Comparison of ENCODE assay signal across 25 cellular contexts in the genomic region with DNA sequence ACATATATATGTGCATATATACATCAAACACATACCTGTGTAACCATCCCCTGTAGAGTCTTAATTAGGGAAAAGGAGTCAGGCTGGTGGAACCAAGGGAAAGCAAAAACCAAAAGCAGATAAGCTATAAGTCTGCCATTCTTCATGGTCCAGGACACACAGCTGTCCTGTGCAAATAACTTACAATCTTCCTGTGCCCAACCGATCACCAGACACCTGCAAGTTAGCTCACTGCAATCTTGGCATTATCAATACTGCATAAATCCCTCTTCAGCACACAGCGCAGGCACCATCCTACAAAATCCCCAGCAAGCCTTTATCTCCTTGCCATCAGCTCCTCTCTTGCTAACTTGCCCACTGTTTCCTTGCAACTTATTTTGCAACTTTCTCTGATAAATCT.
DNase-seq lines count a peak whose midpoint lies in the region; ATAC-seq, FAIRE-seq and TF ChIP-seq lines count a peak whose summit lies in the region.
"Had no signal": no experiment of that assay in that cellular context is flagged by ENCODE, and none has a peak within 500 bp of the region (broad histone marks: within the 10 kb centered on the region; RNA-seq: fewer than 3 reads in every experiment).

No MANE protein-coding gene starts in this region.

- H3K36me3 Mint-ChIP-seq in T-cell: no peaks in the 10 kb centered on the region
- H3K36me3 Mint-ChIP-seq: CD4-positive, alpha-beta memory T cell had no signal

- peak overlapping the region; percentile 99 for H2BK20ac ChIP-seq in H1 (ENCODE audit: low read length)

- no peak overlapping the region for H3K27ac Mint-ChIP-seq in T-cell
- H3K27ac Mint-ChIP-seq: CD4-positive, alpha-beta memory T cell had no signal

- peak overlapping the region; percentile 88; the same call in 1 of the 2 replicates for H2BK5ac ChIP-seq in H1 (ENCODE audit: low read depth, low read length)

- H2AK5ac ChIP-seq in H1 (ENCODE audit: low read depth, low read length): peak overlapping the region; percentile 94

- peak; percentile 28 for DNase-seq in DMS53 (lab: John Stamatoyannopoulos, UW)
- DNase-seq in H1 (ENCODE audit: low read depth in 1 of 2, low spot score in 2 of 2): no peak
- no peak for DNase-seq in iPS-NIHi11 (ENCODE audit: low spot score)
- DNase-seq in GM03348 (ENCODE audit: low spot score): no peak
- DNase-seq in T-cell: no peak
- DNase-seq in OCI-M2 (lab: John Stamatoyannopoulos, UW; ENCODE audit: unreplicated experiment): no peak
- DNase-seq: C1 segment of cervical spinal cord; CD4-positive, alpha-beta memory T cell; COR-L47; DMS 273 treated with DMSO at 0.1 percent for 48 hours; DND-41; GM23248; HCEC 1CT; Kasumi-1; NCI-H1105; NCI-H2029 treated with DMSO at 0.1 percent for 48 hours; NCI-H446 treated with DMSO at 0.1 percent for 48 hours; SHP77 had no signal

- no peak for TF ChIP-seq POLR2A in H1 (IDR thresholded peaks at IDR 0.05; ENCODE audit: control extremely low read depth in 1 of 2, low read depth in 2 of 2, low read length in 2 of 2)

- peak overlapping the region; percentile 92 for H4K5ac ChIP-seq in H1 (ENCODE audit: insufficient read length, low read depth, low read length)

- H3K79me2 ChIP-seq in H1 (ENCODE audit: control insufficient read depth in 1 of 2, insufficient read depth in 2 of 2, low read length in 2 of 2): no peaks in the 10 kb centered on the region

- TF ChIP-seq RAD21 in H1 (IDR thresholded peaks at IDR 0.05 in 1 of 2, conservative IDR thresholded peaks at IDR 0.05 in 1 of 2; ENCODE audit: low read depth in 2 of 2, low read length in 2 of 2): no peak

- no peak overlapping the region for H3K23ac ChIP-seq in H1 (ENCODE audit: insufficient read length)

- H3K27me3 ChIP-seq in BLaER1 (no peaks in the 10 kb centered on the region), HUES6 (ENCODE audit: control insufficient read depth, insufficient read depth, low read length) (no peaks in the 10 kb centered on the region), H1 (replicated peaks in 1 of 4; ENCODE audit: control insufficient read depth in 3 of 4, extremely low read depth in 1 of 4, insufficient read depth in 3 of 4, low read length in 3 of 4) (no peaks in the 10 kb centered on the region)

- H2AFZ ChIP-seq in H1 (ENCODE audit: low read length): no peak overlapping the region
- H2AFZ ChIP-seq: GM23248 had no signal

- TF ChIP-seq CTCF in H1 (IDR thresholded peaks at IDR 0.05; ENCODE audit: control extremely low read depth in 1 of 3, insufficient read depth in 1 of 3, low read depth in 1 of 3, low read length in 3 of 3): no peak

- H3K14ac ChIP-seq in H1 (ENCODE audit: insufficient read length): no peak overlapping the region

- no peak for TF ChIP-seq EP300 in H1 (IDR thresholded peaks at IDR 0.05; ENCODE audit: borderline replicate concordance in 1 of 2, low read depth in 2 of 2, low read length in 2 of 2)

- H3K79me1 ChIP-seq in H1 (ENCODE audit: low read depth, low read length): no peaks in the 10 kb centered on the region

- peaks cover 9 to 21% of the 10 kb centered on the region in 2 donors for H3K27me3 Mint-ChIP-seq in T-cell

- no peak overlapping the region for H3K56ac ChIP-seq in H1 (replicated peaks; ENCODE audit: insufficient read length, low read depth, low read length)

- H3K9ac ChIP-seq in BLaER1 (no peak overlapping the region), HUES6 (ENCODE audit: low read length) (peak overlapping the region; percentile 44), H1 (replicated peaks in 1 of 4; ENCODE audit: extremely low read depth in 1 of 4, low read depth in 3 of 4, low read length in 3 of 4) (no peak overlapping the region; a peak in 1 of 7 replicates)
- H3K9ac ChIP-seq: GM23248 had no signal

- peak overlapping the region; percentile 87 for H4K91ac ChIP-seq in H1 (replicated peaks; ENCODE audit: insufficient read length, low read length)

- peaks cover 17% of the 10 kb centered on the region for H3K9me3 ChIP-seq in BLaER1
- peaks cover 17% of the 10 kb centered on the region for H3K9me3 ChIP-seq in HUES6 (ENCODE audit: control insufficient read depth, insufficient read depth, low read depth, low read length)
- H3K9me3 ChIP-seq in H1 (ENCODE audit: insufficient read depth in 2 of 2, low read depth in 1 of 2, low read length in 1 of 2): peaks cover 6 to 18% of the 10 kb centered on the region in 2 experiments

- H3K4me3 ChIP-seq in BLaER1: no peak overlapping the region
- H3K4me3 ChIP-seq in HUES6 (ENCODE audit: low read depth, low read length): peak overlapping the region; percentile 59; the same call in 1 of the 2 replicates
- H3K4me3 ChIP-seq in H1 (ENCODE audit: extremely low read depth in 1 of 4, insufficient read depth in 2 of 4, low read depth in 3 of 4, low read length in 4 of 4): peak overlapping the region in 1 of 4 experiments; percentile 55; a peak in 1 of 8 replicates
- H3K4me3 ChIP-seq: GM23248 had no signal

- peak overlapping the region; percentile 94 for H3K18ac ChIP-seq in H1 (ENCODE audit: extremely low read depth, low read length)

- POLR2A ChIA-PET in H1 (lab: Charles Lee; ENCODE audit: partially characterized antibody): interaction anchor here (1.3 to 3.1 kb wide), 6 partner anchors 10 to 307 kb away, joined by 3 to 20 read pairs (median 10); no protein-coding TSS in a partner anchor
- POLR2A ChIA-PET in T-cell (lab: Charles Lee): interaction anchor here in 1 of 2 donors (0.5 kb wide), 1 partner anchor 232 kb away, joined by 13 read pairs; no protein-coding TSS in a partner anchor

- H3K9me3 Mint-ChIP-seq in T-cell: no peaks in the 10 kb centered on the region

- no peak for FAIRE-seq in H1 (lab: Jason Lieb, UNC)
- FAIRE-seq: A204.1, GM18507, HepG2 had no signal

- WGBS in H1 (ENCODE audit: extremely low coverage in 1 of 2, insufficient coverage in 1 of 2, insufficient read length in 1 of 2, insufficient replicate concordance in 2 of 2, low coverage in 1 of 2, low lambda C conversion rate in 2 of 2, missing lambda C conversion rate in 1 of 2), 2 experiments: 73% methylated on average over 2 of the region's 2 CpGs; no CpG with 5 or more reads in 1 of the 2 experiments

- H4K8ac ChIP-seq in H1 (ENCODE audit: extremely low read depth, insufficient read depth, low read length): no peak overlapping the region

- H3K4me2 ChIP-seq in BLaER1 (peak overlapping the region; percentile 74), H1 (ENCODE audit: insufficient read depth in 1 of 2, low read depth in 2 of 2, low read length in 2 of 2) (peak overlapping the region; percentile 65 to 98; a peak in 3 of 4 replicates)

- ATAC-seq in T-cell (replicated peaks in 1 of 4): no peak
- ATAC-seq: HepG2, Panc1 had no signal

- H3K23me2 ChIP-seq in H1 (ENCODE audit: low read depth, low read length): peaks cover 2% of the 10 kb centered on the region

- no peaks in the 10 kb centered on the region for H3K4me1 Mint-ChIP-seq in T-cell
- H3K4me1 Mint-ChIP-seq: CD4-positive, alpha-beta memory T cell had no signal

- peak overlapping the region; percentile 87 for H3K4ac ChIP-seq in H1 (replicated peaks; ENCODE audit: insufficient read length, low read depth, low read length)

- H3K27ac ChIP-seq in BLaER1 (peak overlapping the region; percentile 58), HUES6 (ENCODE audit: low read depth, low read length) (peak overlapping the region; percentile 99; the same call in 1 of the 2 replicates), H1 (ENCODE audit: low read depth, low read length) (no peak overlapping the region)
- H3K27ac ChIP-seq: GM23248, RWPE1 had no signal

- H2BK15ac ChIP-seq in H1 (ENCODE audit: low read length): no peak overlapping the region

- peak overlapping the region; percentile 93 for H2BK120ac ChIP-seq in H1 (replicated peaks; ENCODE audit: low read depth, low read length)

- H4K20me1 ChIP-seq in BLaER1 (no peaks in the 10 kb centered on the region), H1 (replicated peaks in 1 of 2; ENCODE audit: control insufficient read depth in 1 of 2, insufficient read depth in 2 of 2, low read length in 2 of 2) (no peaks in the 10 kb centered on the region)

- CTCF ChIA-PET in H1 (lab: Charles Lee; ENCODE audit: partially characterized antibody) (interaction anchor here (0.7 to 2.2 kb wide), 4 partner anchors 17 to 86 kb away, joined by 3 to 6 read pairs (median 4); no protein-coding TSS in a partner anchor), T-cell (lab: Charles Lee) (no interaction called here)

- H3K36me3 ChIP-seq in BLaER1 (no peaks in the 10 kb centered on the region), HUES6 (ENCODE audit: control insufficient read depth, insufficient read depth, low read length) (peaks cover 6% of the 10 kb centered on the region; the same call in 1 of the 2 replicates), H1 (ENCODE audit: control insufficient read depth in 2 of 4, insufficient read depth in 4 of 4, low read length in 3 of 4) (peaks cover 0 to 23% (median 5%) of the 10 kb centered on the region in 4 experiments; a peak in 3 of 8 replicates)

- H2BK12ac ChIP-seq in H1 (ENCODE audit: low read depth, low read length): peak overlapping the region; percentile 100

- H3K4me3 Mint-ChIP-seq in T-cell: no peak overlapping the region
- H3K4me3 Mint-ChIP-seq: CD4-positive, alpha-beta memory T cell had no signal

- H3K4me1 ChIP-seq in BLaER1: peaks cover 41% of the 10 kb centered on the region
- H3K4me1 ChIP-seq in HUES6 (ENCODE audit: control insufficient read depth, insufficient read depth, low read length): peaks cover 45% of the 10 kb centered on the region
- H3K4me1 ChIP-seq in H1 (replicated peaks in 1 of 4; ENCODE audit: control insufficient read depth in 3 of 4, insufficient read depth in 4 of 4, low read length in 3 of 4): peaks cover 13 to 28% (median 23%) of the 10 kb centered on the region in 4 experiments

TF ChIP-seq in H1, 55 proteins besides CTCF, POLR2A, EP300 and RAD21:
- TF ChIP-seq NANOG (IDR thresholded peaks at IDR 0.05; ENCODE audit: insufficient read depth, low read depth, low read length, poor library complexity, severe bottlenecking) (no peak), SP2 (IDR thresholded peaks at IDR 0.05; ENCODE audit: low read length) (no peak), JUND (IDR thresholded peaks at IDR 0.05; ENCODE audit: low read length) (no peak), SRF (IDR thresholded peaks at IDR 0.05; ENCODE audit: low read depth, low read length) (no peak)
- TF ChIP-seq, protein P1, sequence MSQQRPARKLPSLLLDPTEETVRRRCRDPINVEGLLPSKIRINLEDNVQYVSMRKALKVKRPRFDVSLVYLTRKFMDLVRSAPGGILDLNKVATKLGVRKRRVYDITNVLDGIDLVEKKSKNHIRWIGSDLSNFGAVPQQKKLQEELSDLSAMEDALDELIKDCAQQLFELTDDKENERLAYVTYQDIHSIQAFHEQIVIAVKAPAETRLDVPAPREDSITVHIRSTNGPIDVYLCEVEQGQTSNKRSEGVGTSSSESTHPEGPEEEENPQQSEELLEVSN (IDR thresholded peaks at IDR 0.05): no peak
